In the genomic region with DNA sequence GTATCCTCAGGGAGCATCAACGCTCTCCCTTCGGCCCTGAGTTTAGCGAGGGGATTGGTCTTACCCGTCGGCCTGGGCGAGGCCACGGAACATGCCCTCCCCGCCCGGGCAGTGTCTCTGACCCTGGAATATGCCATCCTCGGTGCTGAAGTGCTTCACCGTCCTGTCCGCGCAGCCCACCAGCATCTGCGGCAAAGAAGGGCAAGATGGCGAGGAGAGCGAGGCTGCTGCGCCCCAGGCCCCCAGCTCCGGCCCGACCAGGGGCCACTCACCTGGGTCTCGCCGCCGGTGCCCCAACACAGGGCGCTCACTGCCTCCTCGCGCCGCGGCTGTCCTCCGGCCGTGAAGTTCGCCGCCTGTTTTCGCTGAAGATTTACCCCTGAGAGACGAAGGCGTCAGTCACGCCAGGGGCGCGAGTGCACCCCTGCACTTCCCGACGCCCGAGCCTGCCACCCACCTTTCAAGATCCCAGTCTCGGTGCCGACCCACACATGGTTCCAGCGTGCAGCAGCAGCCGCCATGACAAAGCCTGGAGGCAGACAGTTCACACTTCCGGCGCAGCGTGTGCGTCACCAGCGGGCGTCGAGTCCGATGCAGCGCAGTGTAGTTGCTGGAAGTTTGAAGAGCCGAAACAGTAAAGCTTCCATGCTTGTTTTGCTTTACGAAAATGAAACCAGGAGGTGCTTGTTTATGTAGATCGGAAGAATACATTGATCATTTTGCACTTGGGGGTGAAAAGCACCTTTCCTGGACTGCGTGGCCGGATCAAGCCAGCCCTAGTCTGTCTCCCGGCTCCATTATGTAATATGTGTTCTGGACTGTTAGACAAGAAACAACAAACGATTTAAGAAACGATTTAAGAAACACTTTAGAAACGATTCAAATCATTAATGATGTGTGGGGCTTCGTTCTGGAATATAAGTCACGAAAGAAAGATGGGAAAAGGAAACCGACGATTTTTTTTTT, we compare ENCODE assay signal across 8 cellular contexts. TPM values are rescaled to one million over a fixed set of nuclear protein-coding genes. Genes with fewer than 3 reads are reported as not detected.
DNase-seq lines count a peak whose midpoint lies in the region; ATAC-seq, FAIRE-seq and TF ChIP-seq lines count a peak whose summit lies in the region.

TSS of gene WDR74 (minus strand) at position 541 of the 966 bp plus-strand sequence. CDS start at position 521, 20 bp downstream.

- TF ChIP-seq CTCF in GM13977 (IDR thresholded peaks at IDR 0.05; ENCODE audit: extremely low read depth, insufficient read depth, missing control alignments), result no peak

- FAIRE-seq in urothelium cell line (lab: Jason Lieb, UNC), result no peak

- in situ Hi-C loops in GM13977 (cut with MboI; ENCODE audit: low pct_unique_long_range_greater_than_20kb, low sequenced_read_pairs, unreplicated experiment), result no loop called here

- intact Hi-C loops in T-helper 1 cell treated with Interleukin-12 subunit alpha and Interleukin-12 subunit beta and Interleukin-4 antibody, amounts not matched to agents 30 ng/mL and 1 ng/mL, for 36 hours (cut with micrococcal nuclease), result loop anchor here (1.0 to 10.0 kb wide), 5 partner anchors 8 to 875 kb away; partner anchors contain the start of genes FTH1, NXF1, TMEM179B and TUT1
- intact Hi-C loops in left ventricle myocardium superior (cut with micrococcal nuclease), result no loop called here

- peak; percentile 33 for ATAC-seq in HG02870 (IDR thresholded peaks at IDR 0.05; ENCODE audit: unreplicated experiment)
- peak; percentile 70 for ATAC-seq in left ventricle myocardium superior

- DNase-seq in GM13977 (ENCODE audit: low spot score) (peak; percentile 92), NCI-H1694 treated with DMSO at 0.1 percent for 48 hours (lab: John Stamatoyannopoulos, UW) (peak; percentile 77), amygdala (lab: John Stamatoyannopoulos, UW) (peak; percentile 71 to 98 (median 87)), left ventricle myocardium superior (peak; percentile 95), pulmonary artery endothelial cell (ENCODE audit: low read depth, low spot score) (peak; percentile 77), urothelium cell line (ENCODE audit: low spot score) (peak; percentile 88)

RNA-seq across cellular contexts. Expression of gene WDR74, which starts in this region (rescaled TPM):
- total RNA-seq in T-helper 1 cell treated with Interleukin-12 subunit alpha and Interleukin-12 subunit beta and Interleukin-4 antibody, amounts not matched to agents 30 ng/mL and 1 ng/mL, for 36 hours, result 81.3 and 82.3 TPM in 2 replicates
- total RNA-seq in left ventricle myocardium superior, result 25.8 TPM
- total RNA-seq in pulmonary artery endothelial cell, result 71.1 and 71.2 TPM in 2 replicates

Comparison
In these comparisons a context has a peak if more than half of its experiments do, and no peak if none do; other contexts are left out.
1. Peak in every context shown above with its lines: DNase-seq and ATAC-seq.